In the genomic region with DNA sequence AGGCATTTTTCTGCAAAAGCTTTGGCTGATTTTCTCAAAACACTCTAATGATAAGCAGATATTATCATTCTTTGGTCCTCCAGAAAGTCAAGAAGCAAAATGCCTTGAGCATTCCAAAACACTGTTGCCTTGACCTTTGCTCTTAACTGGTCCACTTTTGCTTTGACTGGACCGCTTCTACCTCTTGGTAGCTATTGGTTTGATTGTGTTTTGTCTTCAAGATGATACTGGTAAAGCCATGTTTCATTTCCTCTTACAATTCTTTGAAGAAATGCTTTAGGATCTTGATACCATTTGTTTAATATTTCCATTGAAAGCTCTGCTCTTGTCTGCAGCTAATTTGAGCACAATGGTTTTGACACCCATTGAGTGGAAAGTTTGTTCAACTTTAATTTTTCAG, we compare ENCODE assay signal across 24 cellular contexts. TPM values are rescaled to one million over a fixed set of nuclear protein-coding genes. Genes with fewer than 3 reads are reported as not detected.
DNase-seq lines count a peak whose midpoint lies in the region; ATAC-seq and TF ChIP-seq lines count a peak whose summit lies in the region.
"Had no signal": no experiment of that assay in that cellular context is flagged by ENCODE, and none has a peak within 500 bp of the region (broad histone marks: within the 10 kb centered on the region; RNA-seq: fewer than 3 reads in every experiment).

No MANE protein-coding gene starts in this region.

- H3K4me3 ChIP-seq in CD8-positive, alpha-beta T cell (ENCODE audit: low read depth, low read length): no peak overlapping the region
- H3K4me3 ChIP-seq: HAP-1, K562 had no signal

- DNase-seq in stimulated activated naive B cell treated with anti-CD40 and anti-IgM and Interleukin-4, amounts not matched to agents 10 μg/mL and 1 μg/mL and 100 μg/mL, for 72 hours: peak; percentile 1
- no peak for DNase-seq in activated T-cell treated with anti-CD3 and anti-CD28 coated beads, Interleukin-2, amount 50 U/mL, for 72 hours
- DNase-seq in Kasumi-1 (lab: John Stamatoyannopoulos, UW) (no peak), left lobe of liver (ENCODE audit: low spot score) (no peak)
- no peak for DNase-seq in CD8-positive, alpha-beta T cell
- DNase-seq: Calu3, DMS153, GOT3, HFFc6, NCI-H2029, NCI-H446, NCI-H524 treated with DMSO at 0.1 percent for 48 hours, NCI-H774, SK-N-SH, SW 1271, T-helper 17 cell had no signal

- no peaks in the 10 kb centered on the region for H3K27me3 Mint-ChIP-seq in stimulated activated naive B cell treated with anti-CD40 and anti-IgM and Interleukin-4, amounts not matched to agents 10 μg/mL and 1 μg/mL and 100 μg/mL, for 72 hours
- no peaks in the 10 kb centered on the region for H3K27me3 Mint-ChIP-seq in activated T-cell treated with anti-CD3 and anti-CD28 coated beads, Interleukin-2, amount 50 U/mL, for 72 hours (ENCODE audit: low read depth)
- H3K27me3 Mint-ChIP-seq in CD8-positive, alpha-beta T cell (ENCODE audit: low read depth): no peaks in the 10 kb centered on the region
- H3K27me3 Mint-ChIP-seq: B cell, T-helper 17 cell had no signal

- no peaks in the 10 kb centered on the region for H3K36me3 ChIP-seq in CD8-positive, alpha-beta T cell (ENCODE audit: insufficient read depth, low read length)

- no peak overlapping the region for H3K4me3 Mint-ChIP-seq in stimulated activated naive B cell treated with anti-CD40 and anti-IgM and Interleukin-4, amounts not matched to agents 10 μg/mL and 1 μg/mL and 100 μg/mL, for 72 hours
- no peak overlapping the region for H3K4me3 Mint-ChIP-seq in activated T-cell treated with anti-CD3 and anti-CD28 coated beads, Interleukin-2, amount 50 U/mL, for 72 hours
- H3K4me3 Mint-ChIP-seq in CD8-positive, alpha-beta T cell: no peak overlapping the region
- H3K4me3 Mint-ChIP-seq: B cell, HFFc6, T-helper 17 cell had no signal

- peaks cover 0 to 7% of the 10 kb centered on the region in 2 donors for H3K4me1 Mint-ChIP-seq in stimulated activated naive B cell treated with anti-CD40 and anti-IgM and Interleukin-4, amounts not matched to agents 10 μg/mL and 1 μg/mL and 100 μg/mL, for 72 hours
- H3K4me1 Mint-ChIP-seq in activated T-cell treated with anti-CD3 and anti-CD28 coated beads, Interleukin-2, amount 50 U/mL, for 72 hours (ENCODE audit: low read depth): no peaks in the 10 kb centered on the region
- H3K4me1 Mint-ChIP-seq in CD8-positive, alpha-beta T cell (ENCODE audit: low read depth): no peaks in the 10 kb centered on the region
- H3K4me1 Mint-ChIP-seq: B cell, T-helper 17 cell had no signal

- no peak overlapping the region for H3K27ac ChIP-seq in CD8-positive, alpha-beta T cell (ENCODE audit: low read depth, low read length)
- H3K27ac ChIP-seq: C4-2B had no signal

- H3K9me3 ChIP-seq in CD8-positive, alpha-beta T cell (ENCODE audit: low read length): no peaks in the 10 kb centered on the region
- H3K9me3 ChIP-seq: HAP-1, SK-N-SH had no signal

- H3K36me3 Mint-ChIP-seq in stimulated activated naive B cell treated with anti-CD40 and anti-IgM and Interleukin-4, amounts not matched to agents 10 μg/mL and 1 μg/mL and 100 μg/mL, for 72 hours: peaks cover 7 to 23% of the 10 kb centered on the region in 2 donors
- peaks cover 2 to 9% of the 10 kb centered on the region in 2 donors for H3K36me3 Mint-ChIP-seq in activated T-cell treated with anti-CD3 and anti-CD28 coated beads, Interleukin-2, amount 50 U/mL, for 72 hours (ENCODE audit: insufficient read depth in 2 of 2)
- H3K36me3 Mint-ChIP-seq in CD8-positive, alpha-beta T cell: peaks cover 11% of the 10 kb centered on the region

- CTCF ChIA-PET in CD8-positive, alpha-beta T cell (lab: Charles Lee): no interaction called here

- H3K9me3 Mint-ChIP-seq in stimulated activated naive B cell treated with anti-CD40 and anti-IgM and Interleukin-4, amounts not matched to agents 10 μg/mL and 1 μg/mL and 100 μg/mL, for 72 hours: no peaks in the 10 kb centered on the region
- H3K9me3 Mint-ChIP-seq in activated T-cell treated with anti-CD3 and anti-CD28 coated beads, Interleukin-2, amount 50 U/mL, for 72 hours: no peaks in the 10 kb centered on the region
- H3K9me3 Mint-ChIP-seq in CD8-positive, alpha-beta T cell: no peaks in the 10 kb centered on the region
- H3K9me3 Mint-ChIP-seq: HFFc6 had no signal

- no peaks in the 10 kb centered on the region for H3K4me1 ChIP-seq in CD8-positive, alpha-beta T cell (ENCODE audit: insufficient read depth, low read length)
- H3K4me1 ChIP-seq: HAP-1 had no signal

- peak overlapping the region; percentile 43 for H3K27ac Mint-ChIP-seq in stimulated activated naive B cell treated with anti-CD40 and anti-IgM and Interleukin-4, amounts not matched to agents 10 μg/mL and 1 μg/mL and 100 μg/mL, for 72 hours
- no peak overlapping the region for H3K27ac Mint-ChIP-seq in activated T-cell treated with anti-CD3 and anti-CD28 coated beads, Interleukin-2, amount 50 U/mL, for 72 hours
- H3K27ac Mint-ChIP-seq in CD8-positive, alpha-beta T cell: no peak overlapping the region
- H3K27ac Mint-ChIP-seq: B cell, HFFc6 had no signal

- intact Hi-C loops in CD8-positive, alpha-beta T cell (cut with DNase I, micrococcal nuclease): no loop called here

- TF ChIP-seq CTCF in CD8-positive, alpha-beta T cell (IDR thresholded peaks at IDR 0.05): no peak

- POLR2A ChIA-PET in CD8-positive, alpha-beta T cell (lab: Charles Lee): no interaction called here

- no peaks in the 10 kb centered on the region for H3K27me3 ChIP-seq in CD8-positive, alpha-beta T cell (ENCODE audit: insufficient read depth, low read length)

- ATAC-seq in GM18861 (IDR thresholded peaks at IDR 0.05; ENCODE audit: unreplicated experiment) (peak; percentile 44), GM19395 (IDR thresholded peaks at IDR 0.05; ENCODE audit: unreplicated experiment) (peak; percentile 60), HG03565 (IDR thresholded peaks at IDR 0.05; ENCODE audit: unreplicated experiment) (peak; percentile 53), left lobe of liver (no peak)
- peak; percentile 85 to 89 for ATAC-seq in stimulated activated naive B cell treated with anti-CD40 and anti-IgM and Interleukin-4, amounts not matched to agents 10 μg/mL and 1 μg/mL and 100 μg/mL, for 72 hours (replicated peaks)
- no peak for ATAC-seq in activated T-cell treated with anti-CD3 and anti-CD28 coated beads, Interleukin-2, amount 50 U/mL, for 72 hours (replicated peaks in 1 of 2)
- ATAC-seq in CD8-positive, alpha-beta T cell: no peak
- ATAC-seq: HepG2, K562, T-helper 17 cell had no signal

RNA-seq across cellular contexts. Expression of a gene that starts 35.6 kb away (rescaled TPM):
- total RNA-seq in activated T-cell treated with anti-CD3 and anti-CD28 coated beads, Interleukin-2, amount 50 U/mL, for 72 hours: 10 to 100 TPM; 13.6 to 18.6 TPM
- total RNA-seq in left lobe of liver: 4.7 TPM
- total RNA-seq in CD8-positive, alpha-beta T cell: 1 to 10 TPM; 1.4 to 1.7 TPM

Comparison
In these comparisons a context has a peak if more than half of its experiments do, and no peak if none do; other contexts are left out.
1. ATAC-seq: peak in GM18861 (single experiment), GM19395 (single experiment), HG03565 (single experiment) and stimulated activated naive B cell treated with anti-CD40 and anti-IgM and Interleukin-4, amounts not matched to agents 10 μg/mL and 1 μg/mL and 100 μg/mL, for 72 hours (2 of 2); none in activated T-cell treated with anti-CD3 and anti-CD28 coated beads, Interleukin-2, amount 50 U/mL, for 72 hours (0 of 2), left lobe of liver (single experiment) and CD8-positive, alpha-beta T cell (single experiment).